16 cellular contexts compared by ENCODE assay signal in genomic region chr1:1165900-1166421, GRCh38. TPM values are rescaled to one million over a fixed set of nuclear protein-coding genes. Genes with fewer than 3 reads are reported as not detected.
A peak's percentile ranks its signal among the peaks of the same experiment; 100 is the strongest.
DNase-seq lines count a peak whose midpoint lies in the region; ATAC-seq, FAIRE-seq and TF ChIP-seq lines count a peak whose summit lies in the region.
"Had no signal": no experiment of that assay in that cellular context is flagged by ENCODE, and none has a peak within 500 bp of the region (broad histone marks: within the 10 kb centered on the region; RNA-seq: fewer than 3 reads in every experiment).

No MANE protein-coding gene starts in this region.

- intact Hi-C loops in esophagus squamous epithelium (cut with DNase I), result no loop called here
- intact Hi-C loops in pancreas (cut with DNase I), result no loop called here
- intact Hi-C loops in testis (cut with DNase I; ENCODE audit: low total_unique reads), result no loop called here

- H3K9me3 ChIP-seq in NT2/D1 (ENCODE audit: insufficient read depth, low read length) (no peaks in the 10 kb centered on the region), esophagus squamous epithelium (no peaks in the 10 kb centered on the region), pancreas (no peaks in the 10 kb centered on the region), testis (no peaks in the 10 kb centered on the region)
- H3K9me3 ChIP-seq: sigmoid colon had no signal

- DNase-seq in ACHN (peak; percentile 10), NT2/D1 (ENCODE audit: low read depth, low spot score) (no peak), esophagus squamous epithelium (lab: John Stamatoyannopoulos, UW) (no peak), pancreas (peak in 3 of 6 donors; percentile 41 to 87 (median 58)), testis (no peak), activated gamma-delta T cell (lab: John Stamatoyannopoulos, UW) (no peak)
- no peak for DNase-seq in activated T-cell treated with anti-CD3 and anti-CD28 coated beads, Interleukin-2, amount 50 U/mL, for 1 hour
- DNase-seq: activated B cell treated with CpG ODN at 0.5 μM for 24 hours; sigmoid colon; stimulated activated naive CD4-positive, alpha-beta T cell treated with Interleukin-2 at 50 U/mL for 16 hours had no signal

- H3K36me3 ChIP-seq in NT2/D1 (ENCODE audit: insufficient read depth, insufficient read length, low read length) (no peaks in the 10 kb centered on the region), esophagus squamous epithelium (peaks cover 0 to 37% (median 0%) of the 10 kb centered on the region in 3 donors), pancreas (no peaks in the 10 kb centered on the region), testis (ENCODE audit: low read depth, missing control alignments) (no peaks in the 10 kb centered on the region)
- H3K36me3 ChIP-seq: sigmoid colon had no signal

- TF ChIP-seq POLR2A in esophagus squamous epithelium (IDR thresholded peaks at IDR 0.05) (no peak), testis (IDR thresholded peaks at IDR 0.05) (no peak)

- H3K27ac ChIP-seq in esophagus squamous epithelium (peak overlapping the region; percentile 89 to 96 (median 94)), pancreas (peak overlapping the region; percentile 89 to 96 (median 96)), testis (no peak overlapping the region)

- no peak for ATAC-seq in pancreas
- ATAC-seq in HG02571 (IDR thresholded peaks at IDR 0.05; ENCODE audit: unreplicated experiment), result no peak
- ATAC-seq: activated naive CD4-positive, alpha-beta T cell treated with anti-CD3 and anti-CD28 coated beads, Interleukin-2, amount 50 U/mL, for 72 hours; left colon had no signal

- H3K4me1 ChIP-seq in NT2/D1 (ENCODE audit: insufficient read depth, insufficient read length) (peaks cover 8% of the 10 kb centered on the region), esophagus squamous epithelium (peaks cover 12 to 67% (median 28%) of the 10 kb centered on the region in 3 donors), pancreas (peaks cover 5 to 14% (median 6%) of the 10 kb centered on the region in 3 donors), testis (no peaks in the 10 kb centered on the region)
- H3K4me1 ChIP-seq: sigmoid colon had no signal

- no peak overlapping the region for H3K4me3 ChIP-seq in NT2/D1 (ENCODE audit: insufficient read length, low read depth)
- peak overlapping the region; percentile 60 to 70 (median 67) for H3K4me3 ChIP-seq in esophagus squamous epithelium
- H3K4me3 ChIP-seq in pancreas, result peak overlapping the region in 3 of 4 donors; percentile 50 to 85 (median 66)
- no peak overlapping the region for H3K4me3 ChIP-seq in testis
- H3K4me3 ChIP-seq: sigmoid colon had no signal

- FAIRE-seq in pancreas (lab: Jason Lieb, UNC), result no peak
- FAIRE-seq: D721Med, GM19239 had no signal

- peak overlapping the region; percentile 42 for H3K9ac ChIP-seq in NT2/D1 (ENCODE audit: insufficient read length, low read depth)

- H3K27me3 ChIP-seq in NT2/D1 (ENCODE audit: insufficient read depth, insufficient read length) (no peaks in the 10 kb centered on the region), esophagus squamous epithelium (peaks cover 0 to 85% (median 0%) of the 10 kb centered on the region in 4 donors), pancreas (no peaks in the 10 kb centered on the region), testis (no peaks in the 10 kb centered on the region)

- in situ Hi-C loops in ACHN (cut with HindIII; ENCODE audit: low pct_ligation_motif_present, low pct_unique_long_range_greater_than_20kb, low sequenced_read_pairs), result no loop called here

- TF ChIP-seq CTCF in esophagus squamous epithelium (IDR thresholded peaks at IDR 0.05), result no peak
- TF ChIP-seq CTCF in pancreas (IDR thresholded peaks at IDR 0.05), result no peak
- no peak for TF ChIP-seq CTCF in testis (IDR thresholded peaks at IDR 0.05)

- 21 to 29% methylated on average over 13 to 15 of the region's 23 CpGs for WGBS in esophagus squamous epithelium, 2 donors
- 32 to 34% methylated on average over 18 to 23 of the region's 23 CpGs for WGBS in pancreas, 2 donors
- 66% methylated on average over 10 to 23 of the region's 23 CpGs for WGBS in testis, 2 donors

RNA-seq across cellular contexts. Expression of gene TTLL10, which starts 7.7 kb away (rescaled TPM):
- total RNA-seq in esophagus squamous epithelium (under 1 TPM in 2 of 4 donors, not detected in 2; 0.19 to 0.44 TPM), pancreas (under 1 TPM in 5 of 6 donors, not detected in 1; 0.20 to 0.51 (median 0.38) TPM), testis (10 to 100 TPM; 20.4 to 58.0 TPM)
- polyA plus RNA-seq in pancreas (1 to 10 TPM; 1.0 to 1.6 TPM), testis (ENCODE audit: insufficient read depth, low read depth, low replicate concordance) (44.9 TPM)
- total RNA-seq: activated naive CD4-positive, alpha-beta T cell treated with anti-CD3 and anti-CD28 coated beads, Interleukin-2, amount 50 U/mL, for 72 hours; HT1080; sigmoid colon had no signal

RNA-seq across cellular contexts. Expression of gene TNFRSF18, which starts 40.4 kb away (rescaled TPM):
- 10 to 100 TPM in 1 of 4 donors, 1 to 10 TPM in 3; 2.0 to 21.0 (median 2.8) TPM for total RNA-seq in esophagus squamous epithelium
- under 1 TPM in 3 of 6 donors, not detected in 3; 0.32 to 0.34 (median 0.34) TPM for total RNA-seq in pancreas
- polyA plus RNA-seq in pancreas, result 1 to 10 TPM; 1.1 to 1.2 TPM
- total RNA-seq in testis, result not detected
- polyA plus RNA-seq in testis (ENCODE audit: insufficient read depth, low read depth, low replicate concordance), result 0.67 TPM
- total RNA-seq: HT1080 had no signal

RNA-seq across cellular contexts. Expression of gene TNFRSF4, which starts 48.0 kb away (rescaled TPM):
- total RNA-seq in esophagus squamous epithelium (1 to 10 TPM in 1 of 4 donors, under 1 TPM in 2, not detected in 1; 0.40 to 1.3 (median 0.57) TPM), pancreas (1 to 10 TPM in 3 of 6 donors, under 1 TPM in 3; 0.26 to 1.6 (median 0.86) TPM), testis (1 to 10 TPM in 1 of 2 donors, under 1 TPM in 1; 0.87 to 1.4 TPM)
- polyA plus RNA-seq in pancreas (1 to 10 TPM; 2.8 to 5.0 TPM), testis (ENCODE audit: insufficient read depth, low read depth, low replicate concordance) (0.80 TPM)

RNA-seq across cellular contexts. Expression of gene C1orf159, which starts 50.1 kb away (rescaled TPM):
- total RNA-seq in esophagus squamous epithelium (10 to 100 TPM in 3 of 4 donors, 1 to 10 TPM in 1; 6.9 to 19.6 (median 14.7) TPM), pancreas (1 to 10 TPM; 3.0 to 6.7 (median 4.0) TPM), testis (10 to 100 TPM; 50.7 to 68.3 TPM)
- polyA plus RNA-seq in pancreas (10 to 100 TPM; 20.9 to 30.7 TPM), testis (ENCODE audit: insufficient read depth, low read depth, low replicate concordance) (40.7 TPM)

Comparison
In these comparisons a context has a peak if more than half of its experiments do, and no peak if none do; other contexts are left out.
1. H3K4me3 ChIP-seq: peak in esophagus squamous epithelium (4 of 4) and pancreas (3 of 4); none in NT2/D1 (single experiment) and testis (0 of 2).
2. H3K27ac ChIP-seq: peak in esophagus squamous epithelium (4 of 4) and pancreas (4 of 4); none in testis (0 of 2).
3. RNA of gene TTLL10, which starts 7.7 kb away (total RNA-seq): 20.4 to 58.0 TPM in testis; 0.20 to 0.51 TPM in pancreas and 0.19 to 0.44 TPM in esophagus squamous epithelium; every median in the first group is over 10 times any median in the second.